ENCODE assay signal across 8 cellular contexts in the genomic region with DNA sequence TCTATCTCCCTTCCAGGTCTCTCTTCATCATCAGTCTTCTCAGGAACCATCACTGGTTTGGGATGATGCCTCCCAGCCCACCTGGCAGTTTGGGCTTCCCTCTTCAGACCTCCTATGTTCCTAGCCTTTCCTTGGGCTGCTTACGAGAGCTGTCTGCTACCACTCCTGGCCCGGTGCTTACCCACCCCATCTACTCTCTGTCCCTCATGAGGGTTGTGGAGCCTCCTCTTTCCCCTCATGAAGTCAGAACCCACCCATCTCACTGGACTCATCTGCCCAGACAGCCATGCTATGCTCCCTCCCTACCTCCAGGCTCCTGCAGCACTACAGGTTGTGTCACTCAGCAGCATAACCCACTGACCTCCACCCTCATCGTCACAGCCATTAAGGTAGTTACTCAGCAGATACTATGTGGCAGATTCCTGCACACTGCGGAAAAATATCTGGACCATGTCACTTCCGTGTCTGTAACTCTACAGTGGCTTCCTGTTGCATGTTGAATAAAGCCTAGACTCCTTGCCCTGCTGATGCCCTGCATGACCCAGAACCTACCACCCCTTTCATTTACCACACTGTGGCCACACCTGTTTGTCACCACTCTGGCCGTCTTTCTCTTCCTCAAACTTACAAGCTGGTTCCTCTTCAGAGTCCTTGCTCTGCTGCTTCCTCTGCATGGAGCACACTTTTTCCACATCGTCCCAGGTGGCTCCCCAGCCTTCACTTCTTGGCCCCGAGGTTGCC. TPM values are rescaled to one million over a fixed set of nuclear protein-coding genes. Genes with fewer than 3 reads are reported as not detected.
A peak's percentile ranks its signal among the peaks of the same experiment; 100 is the strongest.
DNase-seq lines count a peak whose midpoint lies in the region; ATAC-seq and TF ChIP-seq lines count a peak whose summit lies in the region.

No MANE protein-coding gene starts in this region.

- peak overlapping the region; percentile 88 to 92 (median 91) for H3K4me3 Mint-ChIP-seq in nephron

- H3K36me3 Mint-ChIP-seq in nephron (ENCODE audit: low read depth): peaks cover 18% of the 10 kb centered on the region

- peaks cover 11% of the 10 kb centered on the region for H3K27me3 Mint-ChIP-seq in nephron (ENCODE audit: low read depth)

- H3K4me1 Mint-ChIP-seq in nephron: peaks cover 29% of the 10 kb centered on the region

- TF ChIP-seq CTCF in nephron (IDR thresholded peaks at IDR 0.05; ENCODE audit: unreplicated experiment in 3 of 3): no peak

- no peaks in the 10 kb centered on the region for H3K9me3 Mint-ChIP-seq in nephron

- H3K27ac Mint-ChIP-seq in nephron: peak overlapping the region; percentile 55 to 92 (median 58)

- peak; percentile 45 for DNase-seq in stimulated activated CD4-positive, alpha-beta T cell treated with anti-CD3 and anti-CD28 coated beads, Interleukin-15, amount 100 ng/mL, for 24 hours
- no peak for DNase-seq in stimulated activated CD4-positive, alpha-beta T cell treated with anti-CD3 and anti-CD28 coated beads, Interleukin-2, amount 100 ng/mL, for 48 hours
- DNase-seq in activated CD4-positive, alpha-beta T cell treated with anti-CD3 and anti-CD28 coated beads, Interleukin-2, amount 50 U/mL, for 1 hour: peak; percentile 36
- no peak for DNase-seq in A172 (ENCODE audit: low spot score)
- DNase-seq in NCI-H510A (lab: John Stamatoyannopoulos, UW): no peak
- no peak for DNase-seq in NCI-H510A treated with DMSO at 0.1 percent for 48 hours (lab: John Stamatoyannopoulos, UW)

- peak; percentile 42 for ATAC-seq in HG03196 (IDR thresholded peaks at IDR 0.05; ENCODE audit: unreplicated experiment)

RNA-seq across cellular contexts. Expression of a gene that starts 2.0 kb away (rescaled TPM):
- total RNA-seq in A172 (2014; rRNA removed; shearing (Covaris generic)): 171 and 187 TPM in 2 replicates

RNA-seq across cellular contexts. Expression of a gene that starts 18.9 kb away (rescaled TPM):
- not detected in 2 replicates for total RNA-seq in A172 (2014; rRNA removed; shearing (Covaris generic))

RNA-seq across cellular contexts. Expression of a gene that starts 35.8 kb away (rescaled TPM):
- total RNA-seq in A172 (2014; rRNA removed; shearing (Covaris generic)): 20.3 and 24.0 TPM in 2 replicates

RNA-seq across cellular contexts. Expression of a gene that starts 48.8 kb away (rescaled TPM):
- not detected in 2 replicates for total RNA-seq in A172 (2014; rRNA removed; shearing (Covaris generic))

RNA-seq across cellular contexts. Expression of a gene that starts 57.7 kb away (rescaled TPM):
- total RNA-seq in A172 (2014; rRNA removed; shearing (Covaris generic)): 0.22 TPM in 1 of 2 replicates, not detected in the other

Comparison
In these comparisons a context has a peak if more than half of its experiments do, and no peak if none do; other contexts are left out.
1. DNase-seq: peak in stimulated activated CD4-positive, alpha-beta T cell treated with anti-CD3 and anti-CD28 coated beads, Interleukin-15, amount 100 ng/mL, for 24 hours (single experiment) and activated CD4-positive, alpha-beta T cell treated with anti-CD3 and anti-CD28 coated beads, Interleukin-2, amount 50 U/mL, for 1 hour (single experiment); none in stimulated activated CD4-positive, alpha-beta T cell treated with anti-CD3 and anti-CD28 coated beads, Interleukin-2, amount 100 ng/mL, for 48 hours (0 of 2), A172 (single experiment), NCI-H510A (single experiment) and NCI-H510A treated with DMSO at 0.1 percent for 48 hours (single experiment).